Comparison of ENCODE assay signal across 11 cellular contexts in genomic region chr1:115748396-115749130, GRCh38. TPM values are rescaled to one million over a fixed set of nuclear protein-coding genes. Genes with fewer than 3 reads are reported as not detected.
A peak's percentile ranks its signal among the peaks of the same experiment; 100 is the strongest.
DNase-seq lines count a peak whose midpoint lies in the region; ATAC-seq, FAIRE-seq and TF ChIP-seq lines count a peak whose summit lies in the region.
"Had no signal": no experiment of that assay in that cellular context is flagged by ENCODE, and none has a peak within 500 bp of the region (broad histone marks: within the 10 kb centered on the region; RNA-seq: fewer than 3 reads in every experiment).

No MANE protein-coding gene starts in this region.

- ATAC-seq in gastroesophageal sphincter: peak; percentile 43

- H3K4me3 ChIP-seq in gastroesophageal sphincter (no peak overlapping the region), small intestine (ENCODE audit: low read depth in 1 of 2, low read length in 2 of 2) (no peak overlapping the region)

- TF ChIP-seq CTCF in gastroesophageal sphincter (IDR thresholded peaks at IDR 0.05): no peak

- no peak for TF ChIP-seq EP300 in gastroesophageal sphincter (IDR thresholded peaks at IDR 0.05)

- FAIRE-seq in small intestine (lab: Jason Lieb, UNC): no peak
- FAIRE-seq: kidney had no signal

- H3K36me3 ChIP-seq in gastroesophageal sphincter (peaks cover 0 to 6% of the 10 kb centered on the region in 2 donors), small intestine (ENCODE audit: control insufficient read depth in 2 of 2, insufficient read depth in 2 of 2, low read length in 2 of 2) (no peaks in the 10 kb centered on the region)

- H3K9me3 ChIP-seq in gastroesophageal sphincter (no peaks in the 10 kb centered on the region), small intestine (ENCODE audit: control insufficient read depth, low read depth) (no peaks in the 10 kb centered on the region)

- H3K4me1 ChIP-seq in gastroesophageal sphincter (peaks cover 0 to 57% (median 15%) of the 10 kb centered on the region in 3 donors), small intestine (ENCODE audit: control insufficient read depth in 2 of 2, insufficient read depth in 1 of 2, low read depth in 1 of 2, low read length in 1 of 2) (no peaks in the 10 kb centered on the region)

- DNase-seq in H4 (ENCODE audit: low spot score) (peak; percentile 66), SW480 (ENCODE audit: low spot score) (peak; percentile 82), small intestine (peak; percentile 8), NCI-H1092 (lab: John Stamatoyannopoulos, UW) (no peak), NCI-H128 (lab: John Stamatoyannopoulos, UW; ENCODE audit: unreplicated experiment) (no peak), NCI-H524 (lab: John Stamatoyannopoulos, UW) (no peak)
- DNase-seq: amygdala, kidney, NCI-H1436 treated with DMSO at 0.1 percent for 48 hours had no signal

- peak overlapping the region; percentile 68 to 72 (median 70) for H3K27ac ChIP-seq in gastroesophageal sphincter
- no peak overlapping the region for H3K27ac ChIP-seq in small intestine (ENCODE audit: low read depth in 1 of 2, low read length in 1 of 2)

- no peak for TF ChIP-seq POLR2A in gastroesophageal sphincter (IDR thresholded peaks at IDR 0.05)

- WGBS in gastroesophageal sphincter (ENCODE audit: low coverage in 1 of 2), 2 donors: 21 to 30% methylated on average over 2 to 5 of the region's 5 CpGs
- WGBS in small intestine, 3 donors: 46 to 70% (median 59%) methylated on average over 5 of the region's 5 CpGs

- H3K27me3 ChIP-seq in gastroesophageal sphincter (no peaks in the 10 kb centered on the region), small intestine (ENCODE audit: control insufficient read depth in 2 of 2, insufficient read depth in 2 of 2, low read length in 2 of 2) (no peaks in the 10 kb centered on the region)

RNA-seq across cellular contexts. Expression of gene CASQ2, which starts 20.0 kb away (rescaled TPM):
- total RNA-seq in H4 (2014; rRNA removed; shearing (Covaris generic)): not detected in 2 replicates
- total RNA-seq in gastroesophageal sphincter: 100 to 1,000 TPM in 3 of 4 donors, 10 to 100 TPM in 1; 86.2 to 147 (median 133) TPM
- 1 to 10 TPM in 2 of 3 donors, under 1 TPM in 1; 0.22 to 5.9 (median 1.8) TPM for polyA plus RNA-seq in small intestine
- total RNA-seq: progenitor cell of endocrine pancreas had no signal

Comparison
In these comparisons a context has a peak if more than half of its experiments do, and no peak if none do; other contexts are left out.
1. DNase-seq: peak in H4 (single experiment), SW480 (single experiment) and small intestine (single experiment); none in NCI-H1092 (single experiment), NCI-H128 (single experiment) and NCI-H524 (0 of 2).
2. H3K27ac ChIP-seq: peak in gastroesophageal sphincter (4 of 4); none in small intestine (0 of 2).
3. RNA of gene CASQ2, which starts 20.0 kb away (total RNA-seq): 86.2 to 147 TPM in gastroesophageal sphincter; not detected in H4; every median in the first group is over 10 times any median in the second.